ENCODE assay signal across 26 cellular contexts in the genomic region with DNA sequence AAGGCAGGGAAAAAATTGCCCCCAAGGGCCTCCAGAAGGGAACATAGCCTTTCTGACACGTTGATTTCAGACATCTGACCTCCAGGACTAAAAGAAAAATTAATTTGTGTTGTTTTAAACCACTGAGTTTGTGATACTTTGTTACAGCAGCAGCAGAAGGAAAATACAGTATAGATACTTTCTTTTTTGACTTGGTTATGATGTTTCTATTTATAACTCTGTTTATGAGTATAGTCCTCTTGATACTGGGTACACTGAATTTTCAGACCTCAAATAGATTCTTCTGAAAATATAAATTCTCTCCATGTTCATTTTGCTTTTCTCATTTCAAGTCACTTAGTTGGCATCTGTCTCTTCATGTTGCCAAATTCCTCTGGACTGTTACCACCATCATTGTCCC. TPM values are rescaled to one million over a fixed set of nuclear protein-coding genes. Genes with fewer than 3 reads are reported as not detected.
DNase-seq lines count a peak whose midpoint lies in the region; ATAC-seq and TF ChIP-seq lines count a peak whose summit lies in the region.
"Had no signal": no experiment of that assay in that cellular context is flagged by ENCODE, and none has a peak within 500 bp of the region (broad histone marks: within the 10 kb centered on the region; RNA-seq: fewer than 3 reads in every experiment).

No MANE protein-coding gene starts in this region.

- CTCF ChIA-PET in PC-9 (lab: Charles Lee): no interaction called here

- H4K20me1 ChIP-seq in MM.1S (ENCODE audit: insufficient read depth, low read length) (no peaks in the 10 kb centered on the region), PC-9 (ENCODE audit: insufficient read depth) (no peaks in the 10 kb centered on the region)
- H4K20me1 ChIP-seq: BLaER1 had no signal

- no peak overlapping the region for H3K4me3 Mint-ChIP-seq in dendritic cell treated with granulocyte-macrophage colony-stimulating factor and Interleukin-4, amounts not matched to agents 40 ng/mL and 50 ng/mL, for 4 days
- H3K4me3 Mint-ChIP-seq: CD14-positive monocyte; CD4-positive, CD25-positive, alpha-beta regulatory T cell; CD8-positive, alpha-beta memory T cell had no signal

- POLR2A ChIA-PET in PC-9 (lab: Charles Lee; ENCODE audit: unreplicated experiment): no interaction called here

- H3K9me2 ChIP-seq in MM.1S (replicated peaks; ENCODE audit: insufficient read depth, low read length) (no peaks in the 10 kb centered on the region), PC-9 (ENCODE audit: insufficient read depth) (no peaks in the 10 kb centered on the region)

- H3F3A ChIP-seq in MM.1S (ENCODE audit: insufficient read depth, low read length): no peaks in the 10 kb centered on the region
- no peaks in the 10 kb centered on the region for H3F3A ChIP-seq in PC-9 (ENCODE audit: insufficient read depth, low read depth)

- no peak for TF ChIP-seq POLR2A in sigmoid colon (IDR thresholded peaks at IDR 0.05)
- no peak for TF ChIP-seq POLR2A in GM18505 (IDR thresholded peaks at IDR 0.05; ENCODE audit: borderline replicate concordance, extremely low read depth, insufficient read depth, insufficient read length)

- WGBS in sigmoid colon, 2 donors: 23 to 57% methylated on average over 1 of the region's 1 CpG

- H3K36me3 Mint-ChIP-seq in dendritic cell treated with granulocyte-macrophage colony-stimulating factor and Interleukin-4, amounts not matched to agents 40 ng/mL and 50 ng/mL, for 4 days (ENCODE audit: low read depth): no peaks in the 10 kb centered on the region
- H3K36me3 Mint-ChIP-seq: CD14-positive monocyte; CD4-positive, alpha-beta memory T cell; CD4-positive, CD25-positive, alpha-beta regulatory T cell had no signal

- DNase-seq in MM.1S: peak; percentile 34
- DNase-seq in PC-9: no peak
- no peak for DNase-seq in sigmoid colon
- DNase-seq in islet precursor cell: no peak
- DNase-seq: 8988T; ACHN; BE2C; C1 segment of cervical spinal cord; CD4-positive, alpha-beta memory T cell; CD4-positive, CD25-positive, alpha-beta regulatory T cell; CD8-positive, alpha-beta memory T cell; COR-L47; DMS 273 treated with DMSO at 0.1 percent for 48 hours; DMS153; DMS53; DMS79; DND-41; EL; GDM1 had no signal

- peak overlapping the region; percentile 47 for H3K27ac Mint-ChIP-seq in dendritic cell treated with granulocyte-macrophage colony-stimulating factor and Interleukin-4, amounts not matched to agents 40 ng/mL and 50 ng/mL, for 4 days
- H3K27ac Mint-ChIP-seq: CD4-positive, alpha-beta memory T cell; CD8-positive, alpha-beta memory T cell had no signal

- BruUV-seq in PC-9 (replicated peaks; lab: Mats Ljungman, UMichigan): no TSS peak

- TF ChIP-seq CTCF in MM.1S (IDR thresholded peaks at IDR 0.05; ENCODE audit: low read length): no peak
- TF ChIP-seq CTCF in PC-9 (conservative IDR thresholded peaks at IDR 0.05): no peak
- TF ChIP-seq CTCF in sigmoid colon (IDR thresholded peaks at IDR 0.05): no peak

- H3K27ac ChIP-seq in MM.1S (ENCODE audit: low read length): peak overlapping the region; percentile 52; the same call in 1 of the 2 replicates
- H3K27ac ChIP-seq in PC-9: no peak overlapping the region
- H3K27ac ChIP-seq in sigmoid colon: no peak overlapping the region
- H3K27ac ChIP-seq: BLaER1 had no signal

- H3K36me3 ChIP-seq in MM.1S (replicated peaks; ENCODE audit: insufficient read depth, low read length): no peaks in the 10 kb centered on the region
- no peaks in the 10 kb centered on the region for H3K36me3 ChIP-seq in PC-9 (ENCODE audit: low read depth)
- H3K36me3 ChIP-seq in sigmoid colon: no peaks in the 10 kb centered on the region
- H3K36me3 ChIP-seq: BE2C, BLaER1 had no signal

- H3K27me3 ChIP-seq in MM.1S (replicated peaks; ENCODE audit: insufficient read depth, low read length) (no peaks in the 10 kb centered on the region), PC-9 (ENCODE audit: insufficient read depth, low read depth) (no peaks in the 10 kb centered on the region), sigmoid colon (no peaks in the 10 kb centered on the region)
- H3K27me3 ChIP-seq: BE2C, BLaER1 had no signal

- H3K4me1 ChIP-seq in MM.1S (ENCODE audit: low read length) (peaks cover 12% of the 10 kb centered on the region), PC-9 (replicated peaks; ENCODE audit: insufficient read depth) (no peaks in the 10 kb centered on the region), sigmoid colon (no peaks in the 10 kb centered on the region)
- H3K4me1 ChIP-seq: BE2C, BLaER1 had no signal

- H3K9ac ChIP-seq in MM.1S (ENCODE audit: low read length): peak overlapping the region; percentile 40
- H3K9ac ChIP-seq: BLaER1 had no signal

- H3K27me3 Mint-ChIP-seq in dendritic cell treated with granulocyte-macrophage colony-stimulating factor and Interleukin-4, amounts not matched to agents 40 ng/mL and 50 ng/mL, for 4 days: no peaks in the 10 kb centered on the region

- H3K4me1 Mint-ChIP-seq in dendritic cell treated with granulocyte-macrophage colony-stimulating factor and Interleukin-4, amounts not matched to agents 40 ng/mL and 50 ng/mL, for 4 days (ENCODE audit: low read depth): peaks cover 11% of the 10 kb centered on the region
- H3K4me1 Mint-ChIP-seq: CD4-positive, alpha-beta memory T cell; CD4-positive, CD25-positive, alpha-beta regulatory T cell; CD8-positive, alpha-beta memory T cell had no signal

- no peaks in the 10 kb centered on the region for H3K9me3 Mint-ChIP-seq in dendritic cell treated with granulocyte-macrophage colony-stimulating factor and Interleukin-4, amounts not matched to agents 40 ng/mL and 50 ng/mL, for 4 days

- H3K79me2 ChIP-seq in MM.1S (ENCODE audit: low read length): no peaks in the 10 kb centered on the region
- H3K79me2 ChIP-seq in PC-9 (ENCODE audit: low read depth): no peaks in the 10 kb centered on the region

- peak overlapping the region; percentile 74 for H2AFZ ChIP-seq in MM.1S (ENCODE audit: low read length)
- H2AFZ ChIP-seq in PC-9: 0 out of 2 replicates have a peak overlapping the region, but pooled peaks have one; percentile 10

- H3K4me2 ChIP-seq in MM.1S (ENCODE audit: low read depth, low read length) (peak overlapping the region; percentile 48), PC-9 (no peak overlapping the region)
- H3K4me2 ChIP-seq: BLaER1 had no signal

- intact Hi-C loops in PC-9 (cut with micrococcal nuclease; ENCODE audit: unreplicated experiment): no loop called here
- intact Hi-C loops in dendritic cell treated with granulocyte-macrophage colony-stimulating factor and Interleukin-4, amounts not matched to agents 40 ng/mL and 50 ng/mL, for 4 days (cut with micrococcal nuclease): loop anchor here (2.0 kb wide), 1 partner anchor 22 kb away; no protein-coding TSS in a partner anchor
- intact Hi-C loops in sigmoid colon (cut with DNase I): no loop called here

- H3K9me3 ChIP-seq in MM.1S (replicated peaks; ENCODE audit: insufficient read depth, low read length): no peaks in the 10 kb centered on the region
- H3K9me3 ChIP-seq in PC-9 (ENCODE audit: insufficient read depth, low read depth): no peaks in the 10 kb centered on the region; the same call in 1 of the 2 replicates
- no peaks in the 10 kb centered on the region for H3K9me3 ChIP-seq in sigmoid colon
- H3K9me3 ChIP-seq: BE2C, BLaER1 had no signal

- TF ChIP-seq EP300 in sigmoid colon (IDR thresholded peaks at IDR 0.05): no peak

- ATAC-seq in GM18867 (IDR thresholded peaks at IDR 0.05; ENCODE audit: unreplicated experiment): peak; percentile 56
- no peak for ATAC-seq in GM19395 (IDR thresholded peaks at IDR 0.05; ENCODE audit: unreplicated experiment)
- ATAC-seq in GM18505 (IDR thresholded peaks at IDR 0.05; ENCODE audit: unreplicated experiment): no peak

- peak overlapping the region; percentile 10; the same call in 1 of the 2 replicates for H3K4me3 ChIP-seq in MM.1S (ENCODE audit: low read length)
- H3K4me3 ChIP-seq in PC-9: no peak overlapping the region
- H3K4me3 ChIP-seq in sigmoid colon: no peak overlapping the region
- H3K4me3 ChIP-seq: BLaER1 had no signal

RNA-seq across cellular contexts. Expression of a gene that starts 44.4 kb away (rescaled TPM):
- total RNA-seq in PC-9 (2021): 5.4 and 6.6 TPM in 2 replicates
- total RNA-seq in sigmoid colon: 10 to 100 TPM in 2 of 4 donors, 1 to 10 TPM in 2; 3.9 to 11.8 (median 9.9) TPM
- polyA plus RNA-seq in sigmoid colon: 1 to 10 TPM; 2.4 to 3.2 (median 2.4) TPM
- total RNA-seq: G401 had no signal
- polyA plus RNA-seq: CD8-positive, alpha-beta memory T cell had no signal
